Comparison of ENCODE assay signal across 8 cellular contexts in genomic region chr1:100834779-100835645, GRCh38. TPM values are rescaled to one million over a fixed set of nuclear protein-coding genes. Genes with fewer than 3 reads are reported as not detected.
DNase-seq lines count a peak whose midpoint lies in the region; ATAC-seq and TF ChIP-seq lines count a peak whose summit lies in the region.

No MANE protein-coding gene starts in this region.

- H3K9me3 ChIP-seq in uterus: no peaks in the 10 kb centered on the region
- H3K9me3 ChIP-seq in thyroid gland: no peaks in the 10 kb centered on the region

- no peak overlapping the region for H3K27ac ChIP-seq in uterus
- no peak overlapping the region for H3K27ac ChIP-seq in thyroid gland

- in situ Hi-C loops in KBM-7 (cut with MboI; ENCODE audit: low pct_unique_long_range_greater_than_20kb, low sequenced_read_pairs) (no loop called here), astrocyte of the cerebellum (cut with HindIII; ENCODE audit: low sequenced_read_pairs) (no loop called here)

- no peaks in the 10 kb centered on the region for H3K4me1 ChIP-seq in uterus
- H3K4me1 ChIP-seq in thyroid gland: no peaks in the 10 kb centered on the region

- no peaks in the 10 kb centered on the region for H3K27me3 ChIP-seq in uterus
- H3K27me3 ChIP-seq in thyroid gland: no peaks in the 10 kb centered on the region

- peak; percentile 86 for ATAC-seq in GM18502 (IDR thresholded peaks at IDR 0.05; ENCODE audit: poor library complexity, unreplicated experiment)

- peak; percentile 50 for DNase-seq in Ammon's horn (ENCODE audit: low spot score)
- peak; percentile 58 for DNase-seq in KBM-7
- no peak for DNase-seq in astrocyte of the cerebellum (ENCODE audit: low read depth)
- no peak for DNase-seq in retinal pigment epithelial cell (ENCODE audit: low read depth)
- DNase-seq in uterus: no peak
- DNase-seq in thyroid gland: no peak
- DNase-seq in activated CD8-positive, alpha-beta memory T cell treated with anti-CD3 and anti-CD28 coated beads, Interleukin-2, amount 50 U/mL, for 4 hours: no peak

- intact Hi-C loops in uterus (cut with DNase I; ENCODE audit: low total_unique reads) (no loop called here), thyroid gland (cut with DNase I) (no loop called here)

- 68 to 80% methylated on average over 5 of the region's 5 CpGs for WGBS in thyroid gland, 2 donors

- TF ChIP-seq POLR2A in uterus (IDR thresholded peaks at IDR 0.05): no peak
- TF ChIP-seq POLR2A in thyroid gland (IDR thresholded peaks at IDR 0.05): no peak

- TF ChIP-seq CTCF in astrocyte of the cerebellum (IDR thresholded peaks at IDR 0.05; ENCODE audit: low read depth, low read length, missing control alignments): peak; percentile 38
- TF ChIP-seq CTCF in retinal pigment epithelial cell (conservative IDR thresholded peaks at IDR 0.05; ENCODE audit: low read depth, low read length): peak; percentile 58
- no peak for TF ChIP-seq CTCF in uterus (IDR thresholded peaks at IDR 0.05)
- peak in 1 of 6 experiments; percentile 11 for TF ChIP-seq CTCF in thyroid gland (IDR thresholded peaks at IDR 0.05)

- H3K4me3 ChIP-seq in astrocyte of the cerebellum (ENCODE audit: low read depth, low read length): no peak overlapping the region
- H3K4me3 ChIP-seq in retinal pigment epithelial cell (ENCODE audit: low read length): no peak overlapping the region
- no peak overlapping the region for H3K4me3 ChIP-seq in uterus
- no peak overlapping the region for H3K4me3 ChIP-seq in thyroid gland (replicated peaks in 1 of 3)

- H3K36me3 ChIP-seq in uterus (no peaks in the 10 kb centered on the region), thyroid gland (no peaks in the 10 kb centered on the region)

RNA-seq across cellular contexts. Expression of gene EXTL2, which starts 59.6 kb away (rescaled TPM):
- total RNA-seq in uterus (10 to 100 TPM in 3 of 4 donors, 1 to 10 TPM in 1; 6.4 to 63.3 (median 18.9) TPM), thyroid gland (10 to 100 TPM; 13.9 to 17.4 (median 17.2) TPM)

Comparison
In these comparisons a context has a peak if more than half of its experiments do, and no peak if none do; other contexts are left out.
1. DNase-seq: peak in Ammon's horn (single experiment) and KBM-7 (single experiment); none in astrocyte of the cerebellum (single experiment), retinal pigment epithelial cell (single experiment), uterus (0 of 2), thyroid gland (0 of 2) and activated CD8-positive, alpha-beta memory T cell treated with anti-CD3 and anti-CD28 coated beads, Interleukin-2, amount 50 U/mL, for 4 hours (single experiment).
2. CTCF ChIP-seq: peak in astrocyte of the cerebellum (single experiment) and retinal pigment epithelial cell (single experiment); none in uterus (0 of 4).